Comparison of ENCODE assay signal across 7 cellular contexts in genomic region chr10:113621799-113622198, GRCh38. TPM values are rescaled to one million over a fixed set of nuclear protein-coding genes. Genes with fewer than 3 reads are reported as not detected.
"Had no signal": no experiment of that assay in that cellular context is flagged by ENCODE, and none has a peak within 500 bp of the region (broad histone marks: within the 10 kb centered on the region; RNA-seq: fewer than 3 reads in every experiment).

No MANE protein-coding gene starts in this region.

- H3K36me3 ChIP-seq: HAP-1 had no signal

- H3K4me1 ChIP-seq: HAP-1 had no signal

- ATAC-seq: HCT116, K562 had no signal

- H3K9me3 ChIP-seq: HAP-1 had no signal

- DNase-seq: GOT3, H7, IMR-90 had no signal

- H3K4me3 ChIP-seq: HAP-1, K562 had no signal

RNA-seq across cellular contexts. Expression of gene NRAP, which starts 42.0 kb away (rescaled TPM):
- total RNA-seq: HT-29, IMR-90, K562 had no signal
- polyA plus RNA-seq: IMR-90, K562 had no signal
